29 cellular contexts compared by ENCODE assay signal in genomic region chr13:67099494-67099893, GRCh38.
"Had no signal": no experiment of that assay in that cellular context is flagged by ENCODE, and none has a peak within 500 bp of the region (broad histone marks: within the 10 kb centered on the region; RNA-seq: fewer than 3 reads in every experiment).

No MANE protein-coding gene starts in this region.

- H3K27ac Mint-ChIP-seq: dendritic cell treated with granulocyte-macrophage colony-stimulating factor and Interleukin-4, amounts not matched to agents 40 ng/mL and 50 ng/mL, for 4 days; mesothelial cell of epicardium; natural killer cell treated with Interleukin-12 subunit alpha and Interleukin-12 subunit beta and Interleukin-15 and Interleukin-18, amount 100 ng/mL, for 72 hours; stimulated activated naive CD8-positive, alpha-beta T cell treated with anti-CD3 and anti-CD28 coated beads, Interleukin-15, amount 100 ng/mL, for 72 hours; type B pancreatic cell had no signal

- H3K27me3 Mint-ChIP-seq: central memory CD8-positive, alpha-beta T cell; dendritic cell treated with granulocyte-macrophage colony-stimulating factor and Interleukin-4, amounts not matched to agents 40 ng/mL and 50 ng/mL, for 4 days; naive B cell; natural killer cell treated with Interleukin-12 subunit alpha and Interleukin-12 subunit beta and Interleukin-15 and Interleukin-18, amount 100 ng/mL, for 72 hours; stimulated activated naive CD8-positive, alpha-beta T cell treated with anti-CD3 and anti-CD28 coated beads, Interleukin-15, amount 100 ng/mL, for 72 hours; type B pancreatic cell had no signal

- H3K36me3 ChIP-seq: colonic mucosa, esophagus squamous epithelium, left ventricle myocardium inferior, lower lobe of right lung, neutrophil, pancreas, right lobe of liver, tibial artery had no signal

- H3K36me3 Mint-ChIP-seq: mesothelial cell of epicardium; naive B cell; natural killer cell treated with Interleukin-12 subunit alpha and Interleukin-12 subunit beta and Interleukin-15 and Interleukin-18, amount 100 ng/mL, for 72 hours; type B pancreatic cell had no signal

- DNase-seq: colonic mucosa; effector memory CD4-positive, alpha-beta T cell; erythroblast; esophagus squamous epithelium; foreskin melanocyte; glutamatergic neuron; left colon; left ventricle myocardium inferior; lower lobe of right lung; mucosa of descending colon; naive B cell; pancreas; retina; right lobe of liver; small intestine; stimulated activated CD4-positive, alpha-beta T cell treated with anti-CD3 and anti-CD28 coated beads, Interleukin-15, amount 100 ng/mL, for 24 hours; stimulated activated CD4-positive, alpha-beta T cell treated with anti-CD3 and anti-CD28 coated beads, Interleukin-2, amount 100 ng/mL, for 48 hours; stimulated activated naive CD4-positive, alpha-beta T cell; stimulated activated naive CD8-positive, alpha-beta T cell treated with anti-CD3 and anti-CD28 coated beads, Interleukin-15, amount 100 ng/mL, for 72 hours; testis; tibial artery had no signal

- H3K27me3 ChIP-seq: colonic mucosa, esophagus squamous epithelium, neutrophil, pancreas, right lobe of liver, testis, tibial artery had no signal

- H3K4me3 ChIP-seq: colonic mucosa, esophagus squamous epithelium, left ventricle myocardium inferior, lower lobe of right lung, mucosa of descending colon, pancreas, right lobe of liver, testis, tibial artery had no signal

- H3K4me1 Mint-ChIP-seq: central memory CD8-positive, alpha-beta T cell; stimulated activated naive CD8-positive, alpha-beta T cell treated with anti-CD3 and anti-CD28 coated beads, Interleukin-15, amount 100 ng/mL, for 72 hours had no signal

- H3K9me3 Mint-ChIP-seq: central memory CD8-positive, alpha-beta T cell; dendritic cell treated with granulocyte-macrophage colony-stimulating factor and Interleukin-4, amounts not matched to agents 40 ng/mL and 50 ng/mL, for 4 days; mesothelial cell of epicardium; naive B cell; neural crest cell; stimulated activated naive CD8-positive, alpha-beta T cell treated with anti-CD3 and anti-CD28 coated beads, Interleukin-15, amount 100 ng/mL, for 72 hours; type B pancreatic cell had no signal

- H3K27ac ChIP-seq: colonic mucosa, esophagus squamous epithelium, left ventricle myocardium inferior, lower lobe of right lung, neutrophil, pancreas, right lobe of liver, testis, tibial artery had no signal

- H3K4me3 Mint-ChIP-seq: central memory CD8-positive, alpha-beta T cell; dendritic cell treated with granulocyte-macrophage colony-stimulating factor and Interleukin-4, amounts not matched to agents 40 ng/mL and 50 ng/mL, for 4 days; mesothelial cell of epicardium; naive B cell; natural killer cell treated with Interleukin-12 subunit alpha and Interleukin-12 subunit beta and Interleukin-15 and Interleukin-18, amount 100 ng/mL, for 72 hours; neural crest cell; stimulated activated naive CD8-positive, alpha-beta T cell treated with anti-CD3 and anti-CD28 coated beads, Interleukin-15, amount 100 ng/mL, for 72 hours; type B pancreatic cell had no signal

- FAIRE-seq: endometrium, pancreas, small intestine had no signal

- H3K4me1 ChIP-seq: colonic mucosa, esophagus squamous epithelium, lower lobe of right lung, pancreas, right lobe of liver, testis, tibial artery had no signal

- H3K9me3 ChIP-seq: colonic mucosa, esophagus squamous epithelium, left ventricle myocardium inferior, lower lobe of right lung, mucosa of descending colon, neutrophil, pancreas, right lobe of liver, testis, tibial artery had no signal
